ENCODE assay signal across 8 cellular contexts in genomic region chr12:56079729-56080555, GRCh38. TPM values are rescaled to one million over a fixed set of nuclear protein-coding genes. Genes with fewer than 3 reads are reported as not detected.
DNase-seq lines count a peak whose midpoint lies in the region; ATAC-seq lines count a peak whose summit lies in the region.

Gene ERBB3, plus strand, starts transcription at chr12:56080165. Its CDS starts 136 bp downstream, at chr12:56080301.

- H3K27ac ChIP-seq in CD8-positive, alpha-beta memory T cell (ENCODE audit: low read depth, low read length) = peak within 1 kb of the TSS; percentile 38
- peak within 1 kb of the TSS; percentile 50 for H3K27ac ChIP-seq in ectodermal cell (ENCODE audit: insufficient read depth, low read depth, low read length, poor library complexity, severe bottlenecking)

- ATAC-seq in activated CD8-positive, alpha-beta T cell treated with anti-CD3 and anti-CD28 coated beads, Interleukin-2, amount 10 ng/mL, durations not matched to agents 7 days and 5 days = peak; percentile 85
- no peak for ATAC-seq in HG03457 (IDR thresholded peaks at IDR 0.05; ENCODE audit: unreplicated experiment)

- WGBS in ectodermal cell, 2 experiments = 0% methylated on average over 58 to 59 of the region's 59 CpGs

- peaks cover 0 to 1% (median 0%) of the 10 kb centered on the region in 3 donors for H3K36me3 Mint-ChIP-seq in CD8-positive, alpha-beta memory T cell
- no peaks in the 10 kb centered on the region for H3K36me3 Mint-ChIP-seq in activated CD8-positive, alpha-beta T cell treated with anti-CD3 and anti-CD28 coated beads, Interleukin-2, amount 10 ng/mL, durations not matched to agents 7 days and 5 days (ENCODE audit: low read depth)

- H3K4me1 Mint-ChIP-seq in CD8-positive, alpha-beta memory T cell = peaks cover 3 to 24% (median 4%) of the 10 kb centered on the region in 3 donors
- peaks cover 22% of the 10 kb centered on the region for H3K4me1 Mint-ChIP-seq in activated CD8-positive, alpha-beta T cell treated with anti-CD3 and anti-CD28 coated beads, Interleukin-2, amount 10 ng/mL, durations not matched to agents 7 days and 5 days (ENCODE audit: low read depth)

- H3K27ac Mint-ChIP-seq in CD8-positive, alpha-beta memory T cell = peak within 1 kb of the TSS in 6 of 8 donors; percentile 7 to 70 (median 46)
- peak within 1 kb of the TSS; percentile 46 for H3K27ac Mint-ChIP-seq in activated CD8-positive, alpha-beta T cell treated with anti-CD3 and anti-CD28 coated beads, Interleukin-2, amount 10 ng/mL, durations not matched to agents 7 days and 5 days

- H3K4me1 ChIP-seq in CD8-positive, alpha-beta memory T cell (ENCODE audit: insufficient read depth, low read length) = peaks cover 5% of the 10 kb centered on the region
- peaks cover 5% of the 10 kb centered on the region for H3K4me1 ChIP-seq in ectodermal cell (ENCODE audit: control insufficient read depth, insufficient read depth, low read length)

- CTCF ChIA-PET in CD8-positive, alpha-beta memory T cell (lab: Charles Lee) = interaction anchor here (0.7 to 1.6 kb wide), 10 partner anchors 9 to 82 kb away, joined by 3 to 8 read pairs (median 3); partner anchors contain the start of genes PA2G4, RPL41 and ZC3H10
- CTCF ChIA-PET in activated CD8-positive, alpha-beta T cell treated with anti-CD3 and anti-CD28 coated beads, Interleukin-2, amount 10 ng/mL, durations not matched to agents 7 days and 5 days (lab: Charles Lee) = interaction anchor here (0.7 to 5.8 kb wide), 17 partner anchors 10 to 326 kb away, joined by 3 to 45 read pairs (median 4); partner anchors contain the start of genes ESYT1, ORMDL2, PA2G4 and RAB5B

- peak; percentile 31 to 72 (median 52) for DNase-seq in CD8-positive, alpha-beta memory T cell
- DNase-seq in H7 (peak; percentile 95), NCI-H446 (lab: John Stamatoyannopoulos, UW) (peak; percentile 15 to 48), lung microvascular endothelial cell (ENCODE audit: low read depth in 2 of 2) (peak; percentile 55 to 67)
- peak; percentile 73 for DNase-seq in activated CD8-positive, alpha-beta T cell treated with anti-CD3 and anti-CD28 coated beads, Interleukin-2, amount 10 ng/mL, durations not matched to agents 7 days and 5 days
- DNase-seq in stimulated activated CD4-positive, alpha-beta T cell treated with anti-CD3 and anti-CD28 coated beads, TNF-alpha, amount 100 ng/mL, for 24 hours (ENCODE audit: low read depth in 3 of 3) = peak; percentile 22 to 76 (median 53)

- H3K27me3 Mint-ChIP-seq in CD8-positive, alpha-beta memory T cell = peaks cover 7 to 13% of the 10 kb centered on the region in 2 donors
- peaks cover 22% of the 10 kb centered on the region for H3K27me3 Mint-ChIP-seq in activated CD8-positive, alpha-beta T cell treated with anti-CD3 and anti-CD28 coated beads, Interleukin-2, amount 10 ng/mL, durations not matched to agents 7 days and 5 days (ENCODE audit: low read depth)

- H3K4me3 Mint-ChIP-seq in CD8-positive, alpha-beta memory T cell = peak within 1 kb of the TSS; percentile 84 to 94 (median 86)
- H3K4me3 Mint-ChIP-seq in activated CD8-positive, alpha-beta T cell treated with anti-CD3 and anti-CD28 coated beads, Interleukin-2, amount 10 ng/mL, durations not matched to agents 7 days and 5 days = peak within 1 kb of the TSS; percentile 79

- H3K4me3 ChIP-seq in CD8-positive, alpha-beta memory T cell (ENCODE audit: low read length) = peak within 1 kb of the TSS; percentile 83
- H3K4me3 ChIP-seq in H7 (ENCODE audit: insufficient read depth, low read depth, low read length) (peak within 1 kb of the TSS; percentile 89), ectodermal cell (ENCODE audit: insufficient read depth, low read depth, low read length) (peak within 1 kb of the TSS; percentile 44)

- H3K27me3 ChIP-seq in CD8-positive, alpha-beta memory T cell (ENCODE audit: insufficient read depth, low read length, poor library complexity, severe bottlenecking) = peaks cover 6% of the 10 kb centered on the region
- H3K27me3 ChIP-seq in H7 (ENCODE audit: control insufficient read depth, insufficient read depth, low read length) = no peaks in the 10 kb centered on the region
- H3K27me3 ChIP-seq in ectodermal cell (ENCODE audit: control insufficient read depth, insufficient read depth, low read length, poor library complexity, severe bottlenecking) = peaks cover 25% of the 10 kb centered on the region

- POLR2A ChIA-PET in CD8-positive, alpha-beta memory T cell (lab: Charles Lee) = interaction anchor here (1.4 to 2.2 kb wide), 2 partner anchors 24 to 38 kb away, joined by 4 to 9 read pairs; partner anchors contain the start of genes PA2G4 and ZC3H10
- POLR2A ChIA-PET in activated CD8-positive, alpha-beta T cell treated with anti-CD3 and anti-CD28 coated beads, Interleukin-2, amount 10 ng/mL, durations not matched to agents 7 days and 5 days (lab: Charles Lee) = interaction anchor here (0.8 to 5.2 kb wide), 4 partner anchors 8 to 32 kb away, joined by 3 to 26 read pairs (median 4); partner anchors contain the start of gene PA2G4

- H3K36me3 ChIP-seq in CD8-positive, alpha-beta memory T cell (ENCODE audit: insufficient read depth, low read length) = no peaks in the 10 kb centered on the region
- H3K36me3 ChIP-seq in H7 (replicated peaks; ENCODE audit: control insufficient read depth, insufficient read depth, low read length) (peaks cover 12% of the 10 kb centered on the region), ectodermal cell (ENCODE audit: control insufficient read depth, insufficient read depth, low read length) (no peaks in the 10 kb centered on the region)

- no peaks in the 10 kb centered on the region for H3K9me3 Mint-ChIP-seq in CD8-positive, alpha-beta memory T cell
- no peaks in the 10 kb centered on the region for H3K9me3 Mint-ChIP-seq in activated CD8-positive, alpha-beta T cell treated with anti-CD3 and anti-CD28 coated beads, Interleukin-2, amount 10 ng/mL, durations not matched to agents 7 days and 5 days (ENCODE audit: insufficient read depth)

- no peaks in the 10 kb centered on the region for H3K9me3 ChIP-seq in CD8-positive, alpha-beta memory T cell (ENCODE audit: low read length)
- H3K9me3 ChIP-seq in ectodermal cell (ENCODE audit: control insufficient read depth, low read length) = no peaks in the 10 kb centered on the region

RNA-seq across cellular contexts. Expression of gene ERBB3, which starts in this region (rescaled TPM):
- total RNA-seq in CD8-positive, alpha-beta memory T cell = 1 to 10 TPM; 1.7 to 1.9 TPM
- polyA plus RNA-seq in CD8-positive, alpha-beta memory T cell = 0.63 TPM
- 32.4 and 39.8 TPM in 2 replicates for total RNA-seq in H7 (2014; rRNA removed; shearing (Covaris generic))
- total RNA-seq in activated CD8-positive, alpha-beta T cell treated with anti-CD3 and anti-CD28 coated beads, Interleukin-2, amount 10 ng/mL, durations not matched to agents 7 days and 5 days = 1 to 10 TPM; 5.4 to 5.9 TPM
- polyA plus RNA-seq in ectodermal cell (2013, experiment 1 of 4) = 21.4 TPM
- polyA plus RNA-seq in ectodermal cell (2013, experiment 2 of 4) = 24.4 TPM
- 14.6 TPM for polyA plus RNA-seq in ectodermal cell (2013, experiment 3 of 4)
- polyA plus RNA-seq in ectodermal cell (2013, experiment 4 of 4) = 16.4 TPM
- total RNA-seq in lung microvascular endothelial cell = under 0.01 and 0.22 TPM in 2 replicates

Comparison
In these comparisons a context has a peak if more than half of its experiments do, and no peak if none do; other contexts are left out.
1. Peak in DNase-seq in lung microvascular endothelial cell; RNA of the gene not detected or under 1 TPM.
2. DNase-seq: peak in every context shown above with its lines; median percentile 95 in H7; 73 in activated CD8-positive, alpha-beta T cell treated with anti-CD3 and anti-CD28 coated beads, Interleukin-2, amount 10 ng/mL, durations not matched to agents 7 days and 5 days; 61 in lung microvascular endothelial cell; 53 in stimulated activated CD4-positive, alpha-beta T cell treated with anti-CD3 and anti-CD28 coated beads, TNF-alpha, amount 100 ng/mL, for 24 hours; 52 in CD8-positive, alpha-beta memory T cell; 32 in NCI-H446.